Comparison of ENCODE assay signal across 9 cellular contexts in the genomic region with DNA sequence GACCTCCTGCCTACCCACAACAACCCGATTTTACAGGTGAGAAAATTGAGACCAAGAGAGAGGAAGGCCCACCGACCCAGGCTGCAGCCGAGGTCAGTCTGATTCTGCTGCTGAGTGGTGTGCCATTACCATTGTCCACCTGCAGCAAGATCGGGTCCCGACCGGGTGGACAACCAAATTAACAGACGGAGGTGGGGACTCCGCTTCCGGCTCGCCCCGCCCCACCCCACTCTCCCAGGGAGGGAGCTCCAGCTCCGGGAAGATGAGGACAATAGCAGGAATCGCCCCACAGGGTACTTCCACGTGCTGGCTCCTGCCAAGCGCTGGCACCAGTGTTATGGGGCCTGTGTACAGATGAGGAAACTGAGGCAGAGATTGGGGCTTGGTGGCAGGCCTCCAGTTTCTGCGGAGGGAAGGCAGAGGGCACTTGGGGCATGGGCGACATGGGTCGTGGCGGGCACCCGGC. TPM values are rescaled to one million over a fixed set of nuclear protein-coding genes. Genes with fewer than 3 reads are reported as not detected.
DNase-seq lines count a peak whose midpoint lies in the region; TF ChIP-seq lines count a peak whose summit lies in the region.
"Had no signal": no experiment of that assay in that cellular context is flagged by ENCODE, and none has a peak within 500 bp of the region (broad histone marks: within the 10 kb centered on the region; RNA-seq: fewer than 3 reads in every experiment).

No MANE protein-coding gene starts in this region.

- H3K27me3 ChIP-seq in BLaER1 (peaks cover 33% of the 10 kb centered on the region), OCI-LY3 (ENCODE audit: low read depth, low read length) (peaks cover 19% of the 10 kb centered on the region), esophagus muscularis mucosa (peaks cover 0 to 14% (median 0%) of the 10 kb centered on the region in 4 donors), neural progenitor cell (peaks cover 65% of the 10 kb centered on the region)

- no peak for TF ChIP-seq POLR2A in esophagus muscularis mucosa (IDR thresholded peaks at IDR 0.05; ENCODE audit: low read depth)

- H3K9ac ChIP-seq in BLaER1 (peak overlapping the region; percentile 38; the same call in 1 of the 2 replicates), OCI-LY3 (ENCODE audit: low read length) (peak overlapping the region; percentile 24; the same call in 1 of the 2 replicates), neural progenitor cell (no peak overlapping the region)

- H3K4me3 ChIP-seq in BLaER1 = peak overlapping the region; percentile 60
- peak overlapping the region; percentile 76 for H3K4me3 ChIP-seq in OCI-LY3 (ENCODE audit: low read length)
- peak overlapping the region; percentile 58 to 75 (median 62) for H3K4me3 ChIP-seq in esophagus muscularis mucosa
- peak overlapping the region; percentile 66 for H3K4me3 ChIP-seq in neural progenitor cell

- no peak overlapping the region for H3K27ac Mint-ChIP-seq in neural progenitor cell

- H3K4me1 Mint-ChIP-seq in neural progenitor cell = peaks cover 31% of the 10 kb centered on the region

- peaks cover 60% of the 10 kb centered on the region for H3K4me1 ChIP-seq in BLaER1
- no peaks in the 10 kb centered on the region for H3K4me1 ChIP-seq in OCI-LY3 (ENCODE audit: low read length)
- peaks cover 17 to 25% (median 19%) of the 10 kb centered on the region in 4 donors for H3K4me1 ChIP-seq in esophagus muscularis mucosa
- peaks cover 23% of the 10 kb centered on the region for H3K4me1 ChIP-seq in neural progenitor cell

- H3K27ac ChIP-seq in BLaER1 (peak overlapping the region; percentile 44; the same call in 1 of the 2 replicates), OCI-LY3 (ENCODE audit: low read length) (no peak overlapping the region), esophagus muscularis mucosa (replicated peaks in 1 of 4) (peak overlapping the region; percentile 36 to 63 (median 61)), neural progenitor cell (no peak overlapping the region)

- H3K27me3 Mint-ChIP-seq in neural progenitor cell (ENCODE audit: insufficient read depth, low read depth) = peaks cover 36% of the 10 kb centered on the region

- H4K20me1 ChIP-seq in BLaER1 = no peaks in the 10 kb centered on the region
- no peaks in the 10 kb centered on the region for H4K20me1 ChIP-seq in OCI-LY3 (ENCODE audit: insufficient read depth, low read length)
- H4K20me1 ChIP-seq in neural progenitor cell (ENCODE audit: low read depth) = no peaks in the 10 kb centered on the region

- H3K4me2 ChIP-seq in BLaER1 (peak overlapping the region; percentile 93), OCI-LY3 (ENCODE audit: low read length) (peak overlapping the region; percentile 78), neural progenitor cell (peak overlapping the region; percentile 97)

- H3K79me2 ChIP-seq in OCI-LY3 (ENCODE audit: low read length) (no peaks in the 10 kb centered on the region), neural progenitor cell (ENCODE audit: low read depth) (no peaks in the 10 kb centered on the region)

- H3K36me3 Mint-ChIP-seq in neural progenitor cell = no peaks in the 10 kb centered on the region

- H3K9me3 ChIP-seq in BLaER1 (no peaks in the 10 kb centered on the region), OCI-LY3 (ENCODE audit: insufficient read depth, low read length) (no peaks in the 10 kb centered on the region), esophagus muscularis mucosa (no peaks in the 10 kb centered on the region), neural progenitor cell (ENCODE audit: low read depth) (no peaks in the 10 kb centered on the region)

- H3K36me3 ChIP-seq in BLaER1 (no peaks in the 10 kb centered on the region), OCI-LY3 (replicated peaks; ENCODE audit: low read depth, low read length) (no peaks in the 10 kb centered on the region), esophagus muscularis mucosa (no peaks in the 10 kb centered on the region), neural progenitor cell (no peaks in the 10 kb centered on the region)

- no peak for TF ChIP-seq CTCF in OCI-LY3 (IDR thresholded peaks at IDR 0.05; ENCODE audit: low read depth, low read length)
- TF ChIP-seq CTCF in esophagus muscularis mucosa (IDR thresholded peaks at IDR 0.05) = no peak
- no peak for TF ChIP-seq CTCF in neural progenitor cell (IDR thresholded peaks at IDR 0.05)

- 19% methylated on average over 19 of the region's 20 CpGs for WGBS in esophagus muscularis mucosa

- no peak for TF ChIP-seq EP300 in esophagus muscularis mucosa (IDR thresholded peaks at IDR 0.05)

- DNase-seq in esophagus muscularis mucosa (ENCODE audit: extremely low spot score) (no peak), neural progenitor cell (ENCODE audit: low spot score) (no peak), NCI-H446 (lab: John Stamatoyannopoulos, UW) (no peak), middle frontal gyrus (ENCODE audit: extremely low spot score, low spot score) (no peak), T1000 (lab: John Stamatoyannopoulos, UW) (no peak), epidermal melanocyte (ENCODE audit: insufficient read length, low spot score) (no peak)
- DNase-seq: NCI-H1694 treated with DMSO at 0.1 percent for 48 hours had no signal

- H3F3A ChIP-seq in neural progenitor cell (ENCODE audit: low read depth) = peaks cover 15% of the 10 kb centered on the region

- peak overlapping the region; percentile 51; the same call in 1 of the 2 replicates for H2AFZ ChIP-seq in OCI-LY3 (ENCODE audit: low read depth, low read length)
- H2AFZ ChIP-seq in neural progenitor cell (replicated peaks) = peak overlapping the region; percentile 96

- intact Hi-C loops in esophagus muscularis mucosa (cut with DNase I) = no loop called here

- H3K9me3 Mint-ChIP-seq in neural progenitor cell = no peaks in the 10 kb centered on the region

- peak overlapping the region; percentile 81 for H3K4me3 Mint-ChIP-seq in neural progenitor cell

RNA-seq across cellular contexts. Expression of gene KDELR3, which starts 0.4 kb away (rescaled TPM):
- 10 to 100 TPM in 1 of 4 donors, 1 to 10 TPM in 3; 3.5 to 12.9 (median 7.0) TPM for total RNA-seq in esophagus muscularis mucosa
- 3.4 and 4.6 TPM in 2 replicates for total RNA-seq in neural progenitor cell (ENCODE audit: low replicate concordance)

RNA-seq across cellular contexts. Expression of gene KCNJ4, which starts 12.5 kb away (rescaled TPM):
- total RNA-seq in esophagus muscularis mucosa = not detected
- total RNA-seq in neural progenitor cell (ENCODE audit: low replicate concordance) = 0.82 and 4.6 TPM in 2 replicates

RNA-seq across cellular contexts. Expression of gene DDX17, which starts 38.6 kb away (rescaled TPM):
- total RNA-seq in esophagus muscularis mucosa (1,000 to 10,000 TPM in 1 of 4 donors, 100 to 1,000 TPM in 3; 327 to 1,333 (median 592) TPM), neural progenitor cell (ENCODE audit: low replicate concordance) (621 and 672 TPM in 2 replicates)

Comparison
In these comparisons a context has a peak if more than half of its experiments do, and no peak if none do; other contexts are left out.
1. H3K27ac ChIP-seq: peak in BLaER1 (single experiment) and esophagus muscularis mucosa (4 of 4); none in OCI-LY3 (single experiment) and neural progenitor cell (single experiment).
2. Peak in every context shown above with its lines, with median percentiles within 50 percentile points of each other: H3K4me2 ChIP-seq and H3K4me3 ChIP-seq.